ENCODE assay signal across 9 cellular contexts in genomic region chr10:101843032-101843991, GRCh38. TPM values are rescaled to one million over a fixed set of nuclear protein-coding genes. Genes with fewer than 3 reads are reported as not detected.
DNase-seq lines count a peak whose midpoint lies in the region; ATAC-seq, FAIRE-seq and TF ChIP-seq lines count a peak whose summit lies in the region.
"Had no signal": no experiment of that assay in that cellular context is flagged by ENCODE, and none has a peak within 500 bp of the region (broad histone marks: within the 10 kb centered on the region; RNA-seq: fewer than 3 reads in every experiment).

KCNIP2 (minus strand) TSS chr10:101843800; CDS start chr10:101843568, 232 bp downstream.

- no peaks in the 10 kb centered on the region for H3K79me2 ChIP-seq in K562 (ENCODE audit: control insufficient read depth, insufficient read depth, low read length)

- ATAC-seq in T-cell (replicated peaks in 1 of 4) (peak; percentile 46 to 74 (median 50)), K562 (no peak), GM21381 (IDR thresholded peaks at IDR 0.05; ENCODE audit: unreplicated experiment) (no peak)

- no peaks in the 10 kb centered on the region for H3K27me3 ChIP-seq in K562 (ENCODE audit: control insufficient read depth in 2 of 2, insufficient read depth in 2 of 2, low read length in 2 of 2)
- H3K27me3 ChIP-seq in iPS-20b (ENCODE audit: insufficient read depth, low read length) = peaks cover 27% of the 10 kb centered on the region

- TF ChIP-seq CTCF in AG09319 (IDR thresholded peaks at IDR 0.05; ENCODE audit: low read depth, low read length) (peak; percentile 21), HFFc6 (IDR thresholded peaks at IDR 0.05) (peak; percentile 81), K562 (IDR thresholded peaks at IDR 0.05 in 2 of 3, conservative IDR thresholded peaks at IDR 0.05 in 1 of 3; ENCODE audit: insufficient read depth in 2 of 3, low read depth in 1 of 3, low read length in 3 of 3) (no peak)

- H3K27me3 Mint-ChIP-seq in HFFc6 (ENCODE audit: insufficient read depth) = peaks cover 4% of the 10 kb centered on the region
- H3K27me3 Mint-ChIP-seq in T-cell = no peaks in the 10 kb centered on the region

- WGBS in K562 (ENCODE audit: insufficient coverage, low coverage, missing lambda C conversion rate) = 87% methylated on average over 9 of the region's 59 CpGs

- H3K9me3 ChIP-seq in K562 (replicated peaks; ENCODE audit: control insufficient read depth, insufficient read depth, low read depth, low read length) = no peaks in the 10 kb centered on the region
- no peaks in the 10 kb centered on the region for H3K9me3 ChIP-seq in iPS-20b (ENCODE audit: insufficient read depth, low read depth, low read length)

- H3K9me3 Mint-ChIP-seq in HFFc6 (no peaks in the 10 kb centered on the region), T-cell (no peaks in the 10 kb centered on the region)

- no peak within 1 kb of the TSS for H2AFZ ChIP-seq in K562 (ENCODE audit: low read depth, low read length)

- H3K4me2 ChIP-seq in K562 (ENCODE audit: insufficient read depth, low read length) = no peak within 1 kb of the TSS

- H3K4me1 ChIP-seq in K562 (replicated peaks in 1 of 2; ENCODE audit: control insufficient read depth in 2 of 2, insufficient read depth in 2 of 2, low read length in 2 of 2) (peaks cover 0 to 19% of the 10 kb centered on the region in 2 experiments; a peak in 3 of 5 replicates), iPS-20b (ENCODE audit: insufficient read depth, low read length) (peaks cover 13% of the 10 kb centered on the region; the same call in 1 of the 2 replicates)

- H3K27ac Mint-ChIP-seq in HFFc6 (no peak within 1 kb of the TSS), T-cell (peak within 1 kb of the TSS in 1 of 2 donors; percentile 0)

- CTCF ChIA-PET in T-cell (lab: Charles Lee) (interaction anchor here (0.7 to 4.4 kb wide), 8 partner anchors 15 to 300 kb away, joined by 3 to 62 read pairs (median 3); no protein-coding TSS in a partner anchor), K562 (lab: Yijun Ruan, JAX; ENCODE audit: low intra/inter-chr PET ratio) (no interaction called here)

- H3K27ac ChIP-seq in K562 (ENCODE audit: extremely low read depth, low read depth, low read length) (no peak within 1 kb of the TSS), iPS-20b (ENCODE audit: low read length) (no peak within 1 kb of the TSS)

- intact Hi-C loops in K562 (cut with micrococcal nuclease) = loop anchor here (5.0 to 10.0 kb wide), 2 partner anchors 214 to 271 kb away; partner anchors contain the start of gene ARMH3

- TF ChIP-seq RAD21 in K562 (CRISPR knock-in tag; conservative IDR thresholded peaks at IDR 0.05 in 1 of 2, IDR thresholded peaks at IDR 0.05 in 1 of 2) = no peak

- H3K4me3 ChIP-seq in K562 (no peak within 1 kb of the TSS), iPS-20b (ENCODE audit: low read length) (peak within 1 kb of the TSS; percentile 69)

- BruUV-seq in K562 (replicated peaks; lab: Mats Ljungman, UMichigan) = no TSS peak

- H3K36me3 Mint-ChIP-seq in HFFc6 (ENCODE audit: low read depth) (no peaks in the 10 kb centered on the region; the same call in 1 of the 2 replicates), T-cell (peaks cover 22% of the 10 kb centered on the region)

- H3K36me3 ChIP-seq in K562 (ENCODE audit: control insufficient read depth, insufficient read depth, low read length) (peaks cover 2% of the 10 kb centered on the region; the same call in 1 of the 3 replicates), iPS-20b (ENCODE audit: insufficient read depth, low read depth, low read length) (no peaks in the 10 kb centered on the region)

- H3K9ac ChIP-seq in K562 (ENCODE audit: insufficient read depth in 1 of 2, low read depth in 2 of 2, low read length in 2 of 2) = no peak within 1 kb of the TSS
- peak within 1 kb of the TSS; percentile 66; the same call in 1 of the 2 replicates for H3K9ac ChIP-seq in iPS-20b (ENCODE audit: low read depth, low read length)

- H3K4me1 Mint-ChIP-seq in HFFc6 (ENCODE audit: low read depth) = peaks cover 31% of the 10 kb centered on the region
- H3K4me1 Mint-ChIP-seq in T-cell = peaks cover 47 to 58% (median 47%) of the 10 kb centered on the region in 3 donors

- no peak for FAIRE-seq in K562 (lab: Jason Lieb, UNC)
- FAIRE-seq: islet of Langerhans had no signal

- TF ChIP-seq EP300 in K562 (IDR thresholded peaks at IDR 0.05; ENCODE audit: low read length) = no peak

- no peak within 1 kb of the TSS for H3K4me3 Mint-ChIP-seq in HFFc6
- peak within 1 kb of the TSS; percentile 63 to 83 (median 71) for H3K4me3 Mint-ChIP-seq in T-cell

- H4K20me1 ChIP-seq in K562 (replicated peaks; ENCODE audit: control insufficient read depth, insufficient read depth, low read length) = no peaks in the 10 kb centered on the region

- in situ Hi-C loops in K562 (cut with MboI) = loop anchor here (5.0 to 25.0 kb wide), 5 partner anchors 234 to 769 kb away; partner anchors contain the start of genes ACTR1A, CUEDC2 and SUFU

- POLR2A ChIA-PET in T-cell (lab: Charles Lee) = interaction anchor here in 1 of 2 donors (0.6 kb wide), 1 partner anchor 16 kb away, joined by 3 read pairs; no protein-coding TSS in a partner anchor
- POLR2A ChIA-PET in K562 (lab: Yijun Ruan, JAX) = interaction anchor here (2.9 kb wide), 1 partner anchor 195 kb away, joined by 35 read pairs; no protein-coding TSS in a partner anchor

- DNase-seq in AG09319 (ENCODE audit: extremely low read depth, low read depth) (no peak), HFFc6 (no peak), T-cell (peak in 33 of 34 experiments; percentile 40 to 79 (median 68)), K562 (ENCODE audit: extremely low read depth in 1 of 4, low spot score in 3 of 4) (peak in 3 of 4 experiments; percentile 0 to 2 (median 1)), A172 (ENCODE audit: low spot score) (no peak)
- DNase-seq in stimulated activated CD8-positive, alpha-beta memory T cell treated with anti-CD3 and anti-CD28 coated beads, Interleukin-15, amount 100 ng/mL, for 4 hours (ENCODE audit: low read depth in 2 of 2) = peak; percentile 46 to 61

- no peak for TF ChIP-seq POLR2A in K562 (conservative IDR thresholded peaks at IDR 0.05)

- H3K9me1 ChIP-seq in K562 (ENCODE audit: control insufficient read depth, insufficient read depth, low read length) = no peaks in the 10 kb centered on the region

TF ChIP-seq in K562, 482 proteins besides CTCF, POLR2A, EP300 and RAD21 (continues in another document):
- no peak for TF ChIP-seq ZBTB9 (CRISPR knock-in tag; IDR thresholded peaks at IDR 0.05)
- TF ChIP-seq SMARCB1 (IDR thresholded peaks at IDR 0.05; ENCODE audit: insufficient read length, low read depth) = no peak
- no peak for TF ChIP-seq ZNF239 (CRISPR knock-in tag; IDR thresholded peaks at IDR 0.05)
- no peak for TF ChIP-seq ZSCAN32 (CRISPR knock-in tag; IDR thresholded peaks at IDR 0.05)
- TF ChIP-seq HNRNPLL (IDR thresholded peaks at IDR 0.05; ENCODE audit: low read depth, low read length, poor library complexity, severe bottlenecking) = no peak
- TF ChIP-seq RBM14 (IDR thresholded peaks at IDR 0.05; ENCODE audit: borderline replicate concordance, insufficient read depth, low read depth, low read length) = no peak

RNA-seq across cellular contexts. Expression of gene KCNIP2, which starts in this region (rescaled TPM):
- total RNA-seq in HFFc6 (2021; fragmentation: NEBNext Ultra II Directional; extraction: Animal tissue kit (Norgen Biotek cat#: 25700)) = 1 to 10 TPM in 1 of 6 experiments, under 1 TPM in 5; 0.31 to 1.3 (median 0.50) TPM
- 1 to 10 TPM; 2.0 to 3.4 (median 3.1) TPM for total RNA-seq in T-cell
- 32.6 and 43.2 TPM in 2 replicates for total RNA-seq in K562 (2011; cell fraction: chromatin; rRNA removed; ENCODE audit: low replicate concordance)
- total RNA-seq in K562 (2011; cell fraction: nucleolus; rRNA removed) = 16.7 and 18.7 TPM in 2 replicates
- total RNA-seq in K562 (2011; cell fraction: nucleoplasm; rRNA removed) = 49.0 and 80.9 TPM in 2 replicates
- total RNA-seq in K562 (2014; rRNA removed) = 2.9 and 4.2 TPM in 2 replicates
- 2.9 and 4.0 TPM in 2 replicates for total RNA-seq in K562 (2014; rRNA removed; fragmentation: Illumina TruSeq; extraction: Trizol)
- 3.2 and 4.1 TPM in 2 replicates for total RNA-seq in K562 (2015; rRNA removed; fragmentation: Illumina TruSeq; extraction: Trizol)
- 4.8 and 7.6 TPM in 2 replicates for total RNA-seq in K562 (2021)
- 7.1 and 9.5 TPM in 2 replicates for polyA plus RNA-seq in K562 (2011; rRNA removed)
- 1.7 and 3.2 TPM in 2 replicates for polyA plus RNA-seq in K562 (2011; cell fraction: cytosol; rRNA removed)
- polyA plus RNA-seq in K562 (2011; cell fraction: nucleus; rRNA removed) = 57.8 and 62.2 TPM in 2 replicates
- 6.0 and 9.6 TPM in 2 replicates for polyA plus RNA-seq in K562 (2012)
- 6.3 and 7.9 TPM in 2 replicates for polyA plus RNA-seq in K562 (2014; fragmentation: Illumina TruSeq; extraction: Trizol)
- 1 to 10 TPM; 2.5 to 3.2 TPM for polyA plus RNA-seq in K562 (2014; fragmentation: Nextera tagmentation; extraction: Ambion mirVana)
- 6.2 and 6.6 TPM in 2 replicates for polyA plus RNA-seq in K562 (2014; rRNA removed)
- polyA minus RNA-seq in K562 (2011; rRNA and poly(A)+ RNA removed) = 2.1 and 4.6 TPM in 2 replicates
- 0.91 TPM in 1 of 2 replicates, not detected in the other for polyA minus RNA-seq in K562 (2011; cell fraction: cytosol; rRNA and poly(A)+ RNA removed)
- polyA minus RNA-seq in K562 (2011; cell fraction: nucleus; rRNA and poly(A)+ RNA removed) = 5.5 and 11.3 TPM in 2 replicates
- total RNA-seq in A172 (2014; rRNA removed; shearing (Covaris generic)) = 2.8 TPM in 1 of 2 replicates, not detected in the other

Comparison
In these comparisons a context has a peak if more than half of its experiments do, and no peak if none do; other contexts are left out.
1. DNase-seq: peak in T-cell (33 of 34), K562 (3 of 4) and stimulated activated CD8-positive, alpha-beta memory T cell treated with anti-CD3 and anti-CD28 coated beads, Interleukin-15, amount 100 ng/mL, for 4 hours (2 of 2); none in AG09319 (single experiment), HFFc6 (single experiment) and A172 (single experiment).
2. CTCF ChIP-seq: peak in AG09319 (single experiment) and HFFc6 (single experiment); none in K562 (0 of 3).
3. ATAC-seq: peak in T-cell (4 of 4); none in K562 (single experiment) and GM21381 (single experiment).